Comparison of ENCODE assay signal across 10 cellular contexts in genomic region chr11:73758451-73758850, GRCh38. TPM values are rescaled to one million over a fixed set of nuclear protein-coding genes. Genes with fewer than 3 reads are reported as not detected.
A peak's percentile ranks its signal among the peaks of the same experiment; 100 is the strongest.
DNase-seq lines count a peak whose midpoint lies in the region; ATAC-seq and TF ChIP-seq lines count a peak whose summit lies in the region.
"Had no signal": no experiment of that assay in that cellular context is flagged by ENCODE, and none has a peak within 500 bp of the region (broad histone marks: within the 10 kb centered on the region; RNA-seq: fewer than 3 reads in every experiment).

No MANE protein-coding gene starts in this region.

- no peaks in the 10 kb centered on the region for H3K27me3 Mint-ChIP-seq in activated naive CD4-positive, alpha-beta T cell treated with anti-CD3 and anti-CD28 coated beads, Interleukin-2, amount 50 U/mL, for 24 hours
- no peaks in the 10 kb centered on the region for H3K27me3 Mint-ChIP-seq in activated CD4-positive, alpha-beta memory T cell treated with anti-CD3 and anti-CD28 coated beads for 36 hours

- no peak for DNase-seq in activated naive CD4-positive, alpha-beta T cell treated with Interleukin-2 at 50 U/mL for 16 hours
- no peak for DNase-seq in activated CD4-positive, alpha-beta memory T cell treated with anti-CD3 and anti-CD28 coated beads for 36 hours
- no peak for DNase-seq in foreskin fibroblast
- DNase-seq in thoracic aorta (ENCODE audit: low spot score) = no peak
- DNase-seq: gastrocnemius medialis, NCI-H510A treated with DMSO at 0.1 percent for 48 hours had no signal

- no peaks in the 10 kb centered on the region for H3K9me3 Mint-ChIP-seq in activated naive CD4-positive, alpha-beta T cell treated with anti-CD3 and anti-CD28 coated beads, Interleukin-2, amount 50 U/mL, for 24 hours
- H3K9me3 Mint-ChIP-seq in activated CD4-positive, alpha-beta memory T cell treated with anti-CD3 and anti-CD28 coated beads for 36 hours = no peaks in the 10 kb centered on the region

- peaks cover 43% of the 10 kb centered on the region for H3K4me1 Mint-ChIP-seq in activated naive CD4-positive, alpha-beta T cell treated with anti-CD3 and anti-CD28 coated beads, Interleukin-2, amount 50 U/mL, for 24 hours
- H3K4me1 Mint-ChIP-seq in activated CD4-positive, alpha-beta memory T cell treated with anti-CD3 and anti-CD28 coated beads for 36 hours (ENCODE audit: low read depth) = peaks cover 36% of the 10 kb centered on the region

- no peak overlapping the region for H3K27ac ChIP-seq in thoracic aorta
- H3K27ac ChIP-seq: gastrocnemius medialis had no signal

- TF ChIP-seq CTCF in foreskin fibroblast (IDR thresholded peaks at IDR 0.05; ENCODE audit: low read depth, low read length) = no peak
- TF ChIP-seq CTCF in thoracic aorta (IDR thresholded peaks at IDR 0.05) = no peak

- CTCF ChIA-PET in activated CD4-positive, alpha-beta memory T cell treated with anti-CD3 and anti-CD28 coated beads for 36 hours (lab: Charles Lee) = interaction anchor here (1.7 kb wide), 1 partner anchor 132 kb away, joined by 5 read pairs; no protein-coding TSS in a partner anchor

- H3K4me3 ChIP-seq in foreskin fibroblast (ENCODE audit: low read depth in 1 of 2, low read length in 2 of 2) = peak overlapping the region; percentile 98 to 99
- peak overlapping the region; percentile 90 for H3K4me3 ChIP-seq in thoracic aorta

- intact Hi-C loops in activated CD4-positive, alpha-beta memory T cell treated with anti-CD3 and anti-CD28 coated beads for 36 hours (cut with micrococcal nuclease) = no loop called here

- H3K9me3 ChIP-seq in thoracic aorta = no peaks in the 10 kb centered on the region
- H3K9me3 ChIP-seq: gastrocnemius medialis had no signal

- H3K36me3 Mint-ChIP-seq in activated naive CD4-positive, alpha-beta T cell treated with anti-CD3 and anti-CD28 coated beads, Interleukin-2, amount 50 U/mL, for 24 hours = peaks cover 8% of the 10 kb centered on the region
- H3K36me3 Mint-ChIP-seq in activated CD4-positive, alpha-beta memory T cell treated with anti-CD3 and anti-CD28 coated beads for 36 hours = peaks cover 7% of the 10 kb centered on the region

- H3K4me3 Mint-ChIP-seq in activated naive CD4-positive, alpha-beta T cell treated with anti-CD3 and anti-CD28 coated beads, Interleukin-2, amount 50 U/mL, for 24 hours = peak overlapping the region; percentile 96
- H3K4me3 Mint-ChIP-seq in activated CD4-positive, alpha-beta memory T cell treated with anti-CD3 and anti-CD28 coated beads for 36 hours = peak overlapping the region; percentile 85

- H3K4me1 ChIP-seq in thoracic aorta (ENCODE audit: control insufficient read depth in 1 of 2, low read depth in 2 of 2) = peaks cover 17 to 34% of the 10 kb centered on the region in 2 donors

- ATAC-seq in thoracic aorta (ENCODE audit: insufficient number of reproducible peaks, low FRiP score, low read depth) (no peak), HG02798 (IDR thresholded peaks at IDR 0.05; ENCODE audit: poor library complexity, unreplicated experiment) (no peak), HG02763 (IDR thresholded peaks at IDR 0.05; ENCODE audit: unreplicated experiment) (no peak), HG03095 (IDR thresholded peaks at IDR 0.05; ENCODE audit: unreplicated experiment) (no peak)
- ATAC-seq: gastrocnemius medialis had no signal

- no peaks in the 10 kb centered on the region for H3K27me3 ChIP-seq in thoracic aorta (replicated peaks; ENCODE audit: insufficient read depth)
- H3K27me3 ChIP-seq: gastrocnemius medialis had no signal

- H3K36me3 ChIP-seq in thoracic aorta = no peaks in the 10 kb centered on the region
- H3K36me3 ChIP-seq: gastrocnemius medialis had no signal

- peak overlapping the region; percentile 43 for H3K27ac Mint-ChIP-seq in activated naive CD4-positive, alpha-beta T cell treated with anti-CD3 and anti-CD28 coated beads, Interleukin-2, amount 50 U/mL, for 24 hours
- no peak overlapping the region for H3K27ac Mint-ChIP-seq in activated CD4-positive, alpha-beta memory T cell treated with anti-CD3 and anti-CD28 coated beads for 36 hours

- POLR2A ChIA-PET in activated CD4-positive, alpha-beta memory T cell treated with anti-CD3 and anti-CD28 coated beads for 36 hours (lab: Charles Lee) = interaction anchor here (0.6 kb wide), 1 partner anchor 14 kb away, joined by 3 read pairs; no protein-coding TSS in a partner anchor

RNA-seq across cellular contexts. Expression of gene RAB6A, which starts 2.4 kb away (rescaled TPM):
- total RNA-seq in activated CD4-positive, alpha-beta memory T cell treated with anti-CD3 and anti-CD28 coated beads for 36 hours = 10 to 100 TPM; 66.0 to 71.0 TPM
- 100 to 1,000 TPM; 179 to 247 TPM for total RNA-seq in thoracic aorta

RNA-seq across cellular contexts. Expression of gene MRPL48, which starts 29.2 kb away (rescaled TPM):
- total RNA-seq in activated CD4-positive, alpha-beta memory T cell treated with anti-CD3 and anti-CD28 coated beads for 36 hours = 10 to 100 TPM; 43.4 to 45.7 TPM
- 10 to 100 TPM in 1 of 2 donors, 1 to 10 TPM in 1; 3.8 to 18.6 TPM for total RNA-seq in thoracic aorta
